ENCODE assay signal across 8 cellular contexts in genomic region chr15:75836953-75837321, GRCh38. TPM values are rescaled to one million over a fixed set of nuclear protein-coding genes. Genes with fewer than 3 reads are reported as not detected.
DNase-seq lines count a peak whose midpoint lies in the region; ATAC-seq and TF ChIP-seq lines count a peak whose summit lies in the region.

No MANE protein-coding gene starts in this region.

- H3K27me3 ChIP-seq in breast epithelium (no peaks in the 10 kb centered on the region), foreskin keratinocyte (no peaks in the 10 kb centered on the region), upper lobe of left lung (no peaks in the 10 kb centered on the region)

- intact Hi-C loops in MCF 10A (cut with micrococcal nuclease), result no loop called here
- intact Hi-C loops in breast epithelium (cut with DNase I; ENCODE audit: low total_unique reads), result no loop called here

- H3K4me1 ChIP-seq in breast epithelium, result no peaks in the 10 kb centered on the region
- peaks cover 19% of the 10 kb centered on the region for H3K4me1 ChIP-seq in foreskin keratinocyte
- H3K4me1 ChIP-seq in upper lobe of left lung, result peaks cover 0 to under 1% (median 0%) of the 10 kb centered on the region in 4 donors

- peaks cover 7% of the 10 kb centered on the region for H3K4me1 Mint-ChIP-seq in MCF 10A (ENCODE audit: insufficient read depth, unreplicated experiment)

- DNase-seq in MCF 10A (ENCODE audit: unreplicated experiment), result peak; percentile 85
- DNase-seq in breast epithelium (ENCODE audit: low spot score in 2 of 2), result no peak
- DNase-seq in UCSD-AML1 (lab: John Stamatoyannopoulos, UW; ENCODE audit: unreplicated experiment), result peak; percentile 40
- DNase-seq in foreskin keratinocyte, result peak; percentile 59 to 76
- peak in 1 of 2 donors; percentile 54 for DNase-seq in upper lobe of left lung
- no peak for DNase-seq in NCI-H2196 treated with DMSO at 0.1 percent for 48 hours (lab: John Stamatoyannopoulos, UW; ENCODE audit: unreplicated experiment)
- DNase-seq in NCI-H2081 (lab: John Stamatoyannopoulos, UW), result no peak

- no peak for TF ChIP-seq CTCF in MCF 10A (IDR thresholded peaks at IDR 0.05; ENCODE audit: unreplicated experiment)
- no peak for TF ChIP-seq CTCF in breast epithelium (IDR thresholded peaks at IDR 0.05)
- peak; percentile 29 for TF ChIP-seq CTCF in foreskin keratinocyte (conservative IDR thresholded peaks at IDR 0.05)
- TF ChIP-seq CTCF in upper lobe of left lung (IDR thresholded peaks at IDR 0.05), result no peak

- H3K4me3 Mint-ChIP-seq in MCF 10A (ENCODE audit: unreplicated experiment), result no peak overlapping the region

- CTCF ChIA-PET in MCF 10A (lab: Yijun Ruan, JAX), result interaction anchor here (1.1 to 1.5 kb wide), 3 partner anchors 21 to 34 kb away, joined by 3 to 5 read pairs (median 3); no protein-coding TSS in a partner anchor

- POLR2A ChIA-PET in MCF 10A (lab: Yijun Ruan, JAX), result interaction anchor here (0.6 to 2.6 kb wide), 13 partner anchors 8 to 110 kb away, joined by 3 to 12 read pairs (median 4); partner anchors contain the start of gene FBXO22

- no peak overlapping the region for H3K4me3 ChIP-seq in breast epithelium
- H3K4me3 ChIP-seq in upper lobe of left lung, result no peak overlapping the region

- H3K27me3 Mint-ChIP-seq in MCF 10A (ENCODE audit: insufficient read depth, unreplicated experiment), result no peaks in the 10 kb centered on the region

- ATAC-seq in HG03175 (IDR thresholded peaks at IDR 0.05; ENCODE audit: unreplicated experiment) (peak; percentile 85), foreskin keratinocyte (peak; percentile 94), upper lobe of left lung (ENCODE audit: low FRiP score in 2 of 2) (peak; percentile 77 to 95)

- no peak overlapping the region for H3K27ac Mint-ChIP-seq in MCF 10A (ENCODE audit: low read depth, unreplicated experiment)

- H3K36me3 ChIP-seq in breast epithelium, result no peaks in the 10 kb centered on the region
- H3K36me3 ChIP-seq in upper lobe of left lung, result no peaks in the 10 kb centered on the region

- H3K27ac ChIP-seq in breast epithelium (no peak overlapping the region), foreskin keratinocyte (peak overlapping the region; percentile 31), upper lobe of left lung (peak overlapping the region in 1 of 4 donors; percentile 11)

- no peaks in the 10 kb centered on the region for H3K36me3 Mint-ChIP-seq in MCF 10A (ENCODE audit: insufficient read depth, unreplicated experiment)

- H3K9me3 Mint-ChIP-seq in MCF 10A (ENCODE audit: unreplicated experiment), result no peaks in the 10 kb centered on the region

- 83 to 85% methylated on average over 2 of the region's 2 CpGs for WGBS in upper lobe of left lung, 2 donors

- no TSS peak for BruUV-seq in MCF 10A (replicated peaks; lab: Mats Ljungman, UMichigan)

- TF ChIP-seq EP300 in upper lobe of left lung (IDR thresholded peaks at IDR 0.05), result no peak

- no peaks in the 10 kb centered on the region for H3K9me3 ChIP-seq in breast epithelium
- H3K9me3 ChIP-seq in upper lobe of left lung, result no peaks in the 10 kb centered on the region

- TF ChIP-seq POLR2A in breast epithelium (IDR thresholded peaks at IDR 0.05), result no peak
- TF ChIP-seq POLR2A in upper lobe of left lung (IDR thresholded peaks at IDR 0.05), result no peak

RNA-seq across cellular contexts. Expression of gene UBE2Q2, which starts 6.3 kb away (rescaled TPM):
- total RNA-seq in MCF 10A (2022) (28.3 and 36.4 TPM in 2 replicates), breast epithelium (10 to 100 TPM; 45.9 to 56.5 (median 48.8) TPM), foreskin keratinocyte (32.1 and 34.5 TPM in 2 replicates), upper lobe of left lung (10 to 100 TPM; 16.5 to 37.7 (median 29.3) TPM)
- 17.4 and 18.9 TPM in 2 replicates for polyA plus RNA-seq in foreskin keratinocyte

Comparison
In these comparisons a context has a peak if more than half of its experiments do, and no peak if none do; other contexts are left out.
1. DNase-seq: peak in MCF 10A (single experiment), UCSD-AML1 (single experiment) and foreskin keratinocyte (2 of 2); none in breast epithelium (0 of 2), NCI-H2196 treated with DMSO at 0.1 percent for 48 hours (single experiment) and NCI-H2081 (0 of 2).
2. Peak in every context shown above with its lines, with median percentiles within 50 percentile points of each other: ATAC-seq.